14 cellular contexts compared by ENCODE assay signal in the genomic region with DNA sequence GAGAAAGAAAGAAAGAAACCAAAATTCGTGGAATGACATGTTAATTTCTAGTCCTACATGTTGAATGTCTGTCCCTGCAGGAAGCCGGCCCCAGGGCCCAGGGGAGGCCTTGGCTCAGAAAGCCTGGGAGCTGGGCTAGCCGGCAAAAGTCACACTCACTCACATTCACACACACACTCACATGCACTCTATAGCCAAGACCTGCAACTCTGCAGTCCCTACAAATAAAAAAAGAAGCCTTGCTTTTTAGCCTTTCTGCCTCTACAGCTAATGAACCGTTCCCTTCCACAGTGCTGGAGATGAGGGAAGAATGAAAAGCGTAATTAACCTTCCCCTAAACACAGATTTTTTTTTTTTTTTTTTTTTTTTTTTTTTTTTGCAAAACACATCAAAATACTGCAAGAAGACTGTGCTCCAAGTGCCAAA. TPM values are rescaled to one million over a fixed set of nuclear protein-coding genes. Genes with fewer than 3 reads are reported as not detected.
A peak's percentile ranks its signal among the peaks of the same experiment; 100 is the strongest.
DNase-seq lines count a peak whose midpoint lies in the region.
"Had no signal": no experiment of that assay in that cellular context is flagged by ENCODE, and none has a peak within 500 bp of the region (broad histone marks: within the 10 kb centered on the region; RNA-seq: fewer than 3 reads in every experiment).

No MANE protein-coding gene starts in this region.

- in situ Hi-C loops in HAP-1 (cut with MboI; ENCODE audit: low sequenced_read_pairs), result no loop called here

- no peaks in the 10 kb centered on the region for H3K9me3 ChIP-seq in HAP-1
- H3K9me3 ChIP-seq in iPS-15b (ENCODE audit: control insufficient read depth, insufficient read depth, low read length), result no peaks in the 10 kb centered on the region
- H3K9me3 ChIP-seq in SJCRH30 (replicated peaks), result no peaks in the 10 kb centered on the region
- H3K9me3 ChIP-seq: mucosa of descending colon had no signal

- H3K36me3 ChIP-seq in HAP-1 (replicated peaks) (no peaks in the 10 kb centered on the region), iPS-15b (ENCODE audit: control insufficient read depth, insufficient read depth, low read length) (no peaks in the 10 kb centered on the region), SJCRH30 (no peaks in the 10 kb centered on the region)

- peak; percentile 48 to 75 for DNase-seq in HAP-1 (ENCODE audit: low spot score in 2 of 2)
- DNase-seq in astrocyte of the hippocampus (ENCODE audit: low read depth, low spot score), result peak; percentile 4
- peak; percentile 30 for DNase-seq in renal cortical epithelial cell (ENCODE audit: low read depth)
- no peak for DNase-seq in NCI-H524 treated with DMSO at 0.1 percent for 48 hours (lab: John Stamatoyannopoulos, UW)
- DNase-seq in NCI-H82 treated with DMSO at 0.1 percent for 48 hours (lab: John Stamatoyannopoulos, UW; ENCODE audit: unreplicated experiment), result no peak
- no peak for DNase-seq in T-helper 9 cell
- no peak for DNase-seq in SJCRH30
- DNase-seq: dorsolateral prefrontal cortex, mucosa of descending colon, MV-4-11, small intestine had no signal

- H3K4me3 ChIP-seq in HAP-1 (no peak overlapping the region), iPS-15b (ENCODE audit: low read depth, low read length) (peak overlapping the region; percentile 44), SJCRH30 (no peak overlapping the region)
- H3K4me3 ChIP-seq: mucosa of descending colon had no signal

- H3K9ac ChIP-seq in iPS-15b (ENCODE audit: low read depth, low read length), result no peak overlapping the region

- H3K27me3 ChIP-seq in HAP-1 (ENCODE audit: low read depth) (no peaks in the 10 kb centered on the region), iPS-15b (ENCODE audit: control insufficient read depth, insufficient read depth, low read length) (peaks cover 55% of the 10 kb centered on the region), SJCRH30 (no peaks in the 10 kb centered on the region)

- H3K4me1 ChIP-seq in HAP-1 (peaks cover 61% of the 10 kb centered on the region), iPS-15b (ENCODE audit: control insufficient read depth, insufficient read depth, low read length) (peaks cover 18% of the 10 kb centered on the region), SJCRH30 (peaks cover 8% of the 10 kb centered on the region; the same call in 1 of the 2 replicates)

- H3K27ac ChIP-seq in SJCRH30, result no peak overlapping the region
- H3K27ac ChIP-seq: RWPE1 had no signal

RNA-seq across cellular contexts. Expression of a gene that starts 4.4 kb away (rescaled TPM):
- 23.1 and 142 TPM in 2 replicates for total RNA-seq in renal cortical epithelial cell
- total RNA-seq in SJCRH30 (2014; rRNA removed; shearing (Covaris generic)), result 19.7 and 20.8 TPM in 2 replicates
- total RNA-seq: activated T-helper 17 cell treated with anti-CD3 and anti-CD28 coated beads, Interleukin-2, amount 50 U/mL, for 72 hours had no signal

Comparison
In these comparisons a context has a peak if more than half of its experiments do, and no peak if none do; other contexts are left out.
1. DNase-seq: peak in HAP-1 (2 of 2), astrocyte of the hippocampus (single experiment) and renal cortical epithelial cell (single experiment); none in NCI-H524 treated with DMSO at 0.1 percent for 48 hours (single experiment), NCI-H82 treated with DMSO at 0.1 percent for 48 hours (single experiment), T-helper 9 cell (single experiment) and SJCRH30 (0 of 2).